Comparison of ENCODE assay signal across 2 cellular contexts in genomic region chr12:113227686-113228391, GRCh38.
A peak's percentile ranks its signal among the peaks of the same experiment; 100 is the strongest.
TF ChIP-seq lines count a peak whose summit lies in the region.

No MANE protein-coding gene starts in this region.

TF ChIP-seq in liver, 16 proteins besides CTCF, POLR2A, EP300 and RAD21:
- TF ChIP-seq RXRA (IDR thresholded peaks at IDR 0.05) (no peak), NR2F2 (IDR thresholded peaks at IDR 0.05) (peak; percentile 28)

TF ChIP-seq in HepG2, 621 proteins besides CTCF, POLR2A, EP300 and RAD21:
- TF ChIP-seq NFRKB (IDR thresholded peaks at IDR 0.05) (no peak), SNRNP70 (IDR thresholded peaks at IDR 0.05; ENCODE audit: low read depth, low read length) (no peak), CAMTA2 (CRISPR knock-in tag; IDR thresholded peaks at IDR 0.05; ENCODE audit: borderline replicate concordance) (no peak), IRF2 (CRISPR knock-in tag; IDR thresholded peaks at IDR 0.05) (no peak), ZNF350 (CRISPR knock-in tag; IDR thresholded peaks at IDR 0.05; ENCODE audit: borderline replicate concordance, low read depth) (no peak)
TF ChIP-seq in HepG2: peak in this region for 0.
